ENCODE assay signal across 18 cellular contexts in genomic region chrX:108250654-108251579, GRCh38.
DNase-seq lines count a peak whose midpoint lies in the region; ATAC-seq and TF ChIP-seq lines count a peak whose summit lies in the region.
"Had no signal": no experiment of that assay in that cellular context is flagged by ENCODE, and none has a peak within 500 bp of the region (broad histone marks: within the 10 kb centered on the region; RNA-seq: fewer than 3 reads in every experiment).

No MANE protein-coding gene starts in this region.

- H3K9me3 Mint-ChIP-seq in stimulated activated memory B cell treated with anti-CD40 and anti-IgM and Interleukin-4, amounts not matched to agents 10 μg/mL and 1 μg/mL and 100 μg/mL, for 72 hours: no peaks in the 10 kb centered on the region
- no peaks in the 10 kb centered on the region for H3K9me3 Mint-ChIP-seq in activated CD8-positive, alpha-beta T cell treated with anti-CD3 and anti-CD28 coated beads for 36 hours
- H3K9me3 Mint-ChIP-seq: CD4-positive, alpha-beta memory T cell had no signal

- H3K4me1 ChIP-seq in left ventricle myocardium inferior: no peaks in the 10 kb centered on the region
- H3K4me1 ChIP-seq: BE2C, SJSA1 had no signal

- H3K36me3 ChIP-seq in left ventricle myocardium inferior: no peaks in the 10 kb centered on the region
- H3K36me3 ChIP-seq: BE2C, SJSA1 had no signal

- DNase-seq in NCI-H446 (lab: John Stamatoyannopoulos, UW) (peak; percentile 60 to 87), cerebellar cortex (ENCODE audit: low spot score) (peak; percentile 40), left ventricle myocardium inferior (peak; percentile 30), retina (peak; percentile 74)
- DNase-seq in activated CD8-positive, alpha-beta T cell treated with anti-CD3 and anti-CD28 coated beads for 36 hours: no peak
- no peak for DNase-seq in activated T-cell treated with anti-CD3 and anti-CD28 coated beads, Interleukin-2, amount 50 U/mL, for 1 hour
- DNase-seq: BE2C; CD4-positive, alpha-beta memory T cell; Karpas-422; NCI-H1105 treated with DMSO at 0.1 percent for 48 hours; NCI-H1930; NCI-H526; NK-92 treated with Interleukin-12 subunit alpha and Interleukin-12 subunit beta, amount 100 ng/mL, for 24 hours; OCI-M1; RPMI8226 had no signal

- H3K27ac Mint-ChIP-seq in stimulated activated memory B cell treated with anti-CD40 and anti-IgM and Interleukin-4, amounts not matched to agents 10 μg/mL and 1 μg/mL and 100 μg/mL, for 72 hours: no peak overlapping the region
- no peak overlapping the region for H3K27ac Mint-ChIP-seq in activated CD8-positive, alpha-beta T cell treated with anti-CD3 and anti-CD28 coated beads for 36 hours
- H3K27ac Mint-ChIP-seq: CD4-positive, alpha-beta memory T cell had no signal

- H3K4me3 ChIP-seq in left ventricle myocardium inferior: no peak overlapping the region
- H3K4me3 ChIP-seq: SJSA1 had no signal

- H3K9me3 ChIP-seq in left ventricle myocardium inferior (replicated peaks): no peaks in the 10 kb centered on the region
- H3K9me3 ChIP-seq: BE2C, SJSA1 had no signal

- CTCF ChIA-PET in activated CD8-positive, alpha-beta T cell treated with anti-CD3 and anti-CD28 coated beads for 36 hours (lab: Charles Lee): no interaction called here

- H3K4me3 Mint-ChIP-seq in stimulated activated memory B cell treated with anti-CD40 and anti-IgM and Interleukin-4, amounts not matched to agents 10 μg/mL and 1 μg/mL and 100 μg/mL, for 72 hours: no peak overlapping the region
- no peak overlapping the region for H3K4me3 Mint-ChIP-seq in activated CD8-positive, alpha-beta T cell treated with anti-CD3 and anti-CD28 coated beads for 36 hours
- H3K4me3 Mint-ChIP-seq: CD4-positive, alpha-beta memory T cell had no signal

- H3K36me3 Mint-ChIP-seq in stimulated activated memory B cell treated with anti-CD40 and anti-IgM and Interleukin-4, amounts not matched to agents 10 μg/mL and 1 μg/mL and 100 μg/mL, for 72 hours: no peaks in the 10 kb centered on the region
- H3K36me3 Mint-ChIP-seq in activated CD8-positive, alpha-beta T cell treated with anti-CD3 and anti-CD28 coated beads for 36 hours (ENCODE audit: low read depth): no peaks in the 10 kb centered on the region
- H3K36me3 Mint-ChIP-seq: CD4-positive, alpha-beta memory T cell had no signal

- no peak for ATAC-seq in stimulated activated memory B cell treated with anti-CD40 and anti-IgM and Interleukin-4, amounts not matched to agents 10 μg/mL and 1 μg/mL and 100 μg/mL, for 72 hours
- no peak for ATAC-seq in activated CD8-positive, alpha-beta T cell treated with anti-CD3 and anti-CD28 coated beads for 36 hours
- ATAC-seq in HG03342 (IDR thresholded peaks at IDR 0.05; ENCODE audit: unreplicated experiment): no peak

- no peaks in the 10 kb centered on the region for H3K27me3 Mint-ChIP-seq in stimulated activated memory B cell treated with anti-CD40 and anti-IgM and Interleukin-4, amounts not matched to agents 10 μg/mL and 1 μg/mL and 100 μg/mL, for 72 hours
- no peaks in the 10 kb centered on the region for H3K27me3 Mint-ChIP-seq in activated CD8-positive, alpha-beta T cell treated with anti-CD3 and anti-CD28 coated beads for 36 hours

- no peaks in the 10 kb centered on the region for H3K27me3 ChIP-seq in left ventricle myocardium inferior (ENCODE audit: low read depth)
- H3K27me3 ChIP-seq: BE2C, SJSA1 had no signal

- intact Hi-C loops in left ventricle myocardium inferior (cut with micrococcal nuclease): no loop called here
- intact Hi-C loops in activated CD8-positive, alpha-beta T cell treated with anti-CD3 and anti-CD28 coated beads for 36 hours (cut with micrococcal nuclease): no loop called here

- POLR2A ChIA-PET in activated CD8-positive, alpha-beta T cell treated with anti-CD3 and anti-CD28 coated beads for 36 hours (lab: Charles Lee): no interaction called here

- no peak for TF ChIP-seq CTCF in left ventricle myocardium inferior (IDR thresholded peaks at IDR 0.05; ENCODE audit: borderline replicate concordance)
- no peak for TF ChIP-seq CTCF in activated CD8-positive, alpha-beta T cell treated with anti-CD3 and anti-CD28 coated beads for 36 hours (IDR thresholded peaks at IDR 0.05)

- H3K27ac ChIP-seq in left ventricle myocardium inferior (replicated peaks): no peak overlapping the region
- H3K27ac ChIP-seq: SJSA1 had no signal

- H3K4me1 Mint-ChIP-seq in stimulated activated memory B cell treated with anti-CD40 and anti-IgM and Interleukin-4, amounts not matched to agents 10 μg/mL and 1 μg/mL and 100 μg/mL, for 72 hours: no peaks in the 10 kb centered on the region
- H3K4me1 Mint-ChIP-seq in activated CD8-positive, alpha-beta T cell treated with anti-CD3 and anti-CD28 coated beads for 36 hours (ENCODE audit: low read depth): no peaks in the 10 kb centered on the region
- H3K4me1 Mint-ChIP-seq: CD4-positive, alpha-beta memory T cell had no signal

Comparison
In these comparisons a context has a peak if more than half of its experiments do, and no peak if none do; other contexts are left out.
1. DNase-seq: peak in NCI-H446 (2 of 2), cerebellar cortex (single experiment), left ventricle myocardium inferior (single experiment) and retina (single experiment); none in activated CD8-positive, alpha-beta T cell treated with anti-CD3 and anti-CD28 coated beads for 36 hours (single experiment) and activated T-cell treated with anti-CD3 and anti-CD28 coated beads, Interleukin-2, amount 50 U/mL, for 1 hour (single experiment).